In genomic region chr4:147970003-147970402, GRCh38 we compare ENCODE assay signal across 1 cellular context.
TF ChIP-seq lines count a peak whose summit lies in the region.

No MANE protein-coding gene starts in this region.

TF ChIP-seq in GM23338, 12 proteins besides CTCF, POLR2A, EP300 and RAD21 (continued from another document):
- TF ChIP-seq ETS1 (IDR thresholded peaks at IDR 0.05) (no peak), ZNF114 (CRISPR knock-in tag; IDR thresholded peaks at IDR 0.05) (no peak), POLR2AphosphoS5 (IDR thresholded peaks at IDR 0.05; ENCODE audit: low read depth) (no peak), STAT1 (IDR thresholded peaks at IDR 0.05; ENCODE audit: unreplicated experiment) (no peak), EZH2phosphoT487 (IDR thresholded peaks at IDR 0.05; ENCODE audit: unreplicated experiment) (no peak), ZNF462 (CRISPR knock-in tag; IDR thresholded peaks at IDR 0.05) (no peak), JUNB (IDR thresholded peaks at IDR 0.05; ENCODE audit: unreplicated experiment) (no peak), NANOG (IDR thresholded peaks at IDR 0.05; ENCODE audit: borderline replicate concordance) (no peak)
TF ChIP-seq in GM23338: peak in this region for 0.
